24 cellular contexts compared by ENCODE assay signal in genomic region chr16:74734361-74735161, GRCh38. TPM values are rescaled to one million over a fixed set of nuclear protein-coding genes. Genes with fewer than 3 reads are reported as not detected.
A peak's percentile ranks its signal among the peaks of the same experiment; 100 is the strongest.
DNase-seq lines count a peak whose midpoint lies in the region; ATAC-seq and TF ChIP-seq lines count a peak whose summit lies in the region.
"Had no signal": no experiment of that assay in that cellular context is flagged by ENCODE, and none has a peak within 500 bp of the region (broad histone marks: within the 10 kb centered on the region; RNA-seq: fewer than 3 reads in every experiment).

No MANE protein-coding gene starts in this region.

- peak overlapping the region; percentile 3 for H2BK120ac ChIP-seq in trophoblast cell (ENCODE audit: insufficient read depth, low read length, poor library complexity)

- ATAC-seq in activated CD4-positive, CD25-positive, alpha-beta regulatory T cell treated with anti-CD3 and anti-CD28 coated beads, Interleukin-2, amount 50 U/mL, for 24 hours, result no peak
- no peak for ATAC-seq in GM21423 (IDR thresholded peaks at IDR 0.05; ENCODE audit: unreplicated experiment)
- ATAC-seq: lower lobe of right lung had no signal

- DNase-seq in ELR (ENCODE audit: low read depth) (peak; percentile 42), SJSA1 (ENCODE audit: low read depth in 1 of 2, low spot score in 2 of 2) (peak; percentile 81 to 83), trophoblast cell (no peak), GM13976 (ENCODE audit: low spot score) (no peak)
- DNase-seq in stimulated activated CD4-positive, alpha-beta T cell treated with anti-CD3 and anti-CD28 coated beads, Interleukin-15, amount 100 ng/mL, for 24 hours, result no peak
- DNase-seq: activated CD4-positive, alpha-beta T cell treated with anti-CD3 and anti-CD28 coated beads, Interleukin-2, amount 50 U/mL, for 4 hours; activated gamma-delta T cell treated with Interleukin-2 at 50 U/mL for 16 hours; activated T-cell treated with anti-CD3 and anti-CD28 coated beads for 4 hours; effector memory CD4-positive, alpha-beta T cell; Kasumi-1; lower lobe of right lung; NCI-H1092 treated with DMSO at 0.1 percent for 48 hours; NCI-H526 treated with DMSO at 0.1 percent for 48 hours; OCI-M1; SIG-M5; stimulated activated CD4-positive, alpha-beta T cell treated with anti-CD3 and anti-CD28 coated beads, Interleukin-2, amount 100 ng/mL, for 48 hours had no signal

- H3K23ac ChIP-seq in trophoblast cell (ENCODE audit: low read length), result no peak overlapping the region

- in situ Hi-C loops in GM13976 (cut with MboI; ENCODE audit: low sequenced_read_pairs, unreplicated experiment), result no loop called here

- H3K27me3 ChIP-seq in SJSA1 (replicated peaks), result no peaks in the 10 kb centered on the region
- H3K27me3 ChIP-seq in iPS-20b (ENCODE audit: insufficient read depth, low read length), result no peaks in the 10 kb centered on the region
- no peaks in the 10 kb centered on the region for H3K27me3 ChIP-seq in trophoblast cell (ENCODE audit: insufficient read depth, low read length)
- H3K27me3 ChIP-seq: vagina had no signal

- H2AK5ac ChIP-seq in trophoblast cell (ENCODE audit: low read length), result no peak overlapping the region

- no peak for TF ChIP-seq CTCF in GM13976 (IDR thresholded peaks at IDR 0.05; ENCODE audit: borderline replicate concordance, control extremely low read depth, extremely low read depth, insufficient read depth, missing control alignments)

- H3K14ac ChIP-seq in trophoblast cell (ENCODE audit: low read length), result peak overlapping the region; percentile 16

- no peak overlapping the region for H3K4ac ChIP-seq in trophoblast cell (ENCODE audit: low read depth, low read length)

- H2BK12ac ChIP-seq in trophoblast cell (ENCODE audit: low read length), result peak overlapping the region; percentile 25

- peak overlapping the region; percentile 48 for H3K9ac ChIP-seq in iPS-20b (ENCODE audit: low read depth, low read length)
- no peak overlapping the region for H3K9ac ChIP-seq in trophoblast cell (ENCODE audit: low read length)
- H3K9ac ChIP-seq: parathyroid adenoma had no signal

- peak overlapping the region; percentile 1 for H4K8ac ChIP-seq in trophoblast cell (ENCODE audit: low read depth, low read length)

- H3K36me3 ChIP-seq in SJSA1, result no peaks in the 10 kb centered on the region
- no peaks in the 10 kb centered on the region for H3K36me3 ChIP-seq in iPS-20b (ENCODE audit: insufficient read depth, low read depth, low read length)
- no peaks in the 10 kb centered on the region for H3K36me3 ChIP-seq in trophoblast cell (ENCODE audit: control insufficient read depth in 1 of 2, insufficient read depth in 2 of 2, low read length in 2 of 2)
- H3K36me3 ChIP-seq: lower lobe of right lung, vagina had no signal

- H2BK5ac ChIP-seq in trophoblast cell (ENCODE audit: low read depth, low read length, poor library complexity), result no peak overlapping the region

- H3K27ac ChIP-seq in SJSA1 (peak overlapping the region; percentile 80), iPS-20b (ENCODE audit: low read length) (peak overlapping the region; percentile 58), trophoblast cell (ENCODE audit: low read depth, low read length) (peak overlapping the region; percentile 7)
- H3K27ac ChIP-seq: lower lobe of right lung, parathyroid adenoma, vagina, VCaP had no signal

- peaks cover 4% of the 10 kb centered on the region for H3K79me1 ChIP-seq in trophoblast cell (ENCODE audit: low read length)

- WGBS in trophoblast cell (ENCODE audit: extremely low coverage, insufficient coverage, insufficient read length), result no CpG with 5 or more reads among the region's 21 CpGs

- H2AFZ ChIP-seq in trophoblast cell (ENCODE audit: insufficient read depth, low read length, poor library complexity), result no peak overlapping the region
- H2AFZ ChIP-seq: parathyroid adenoma had no signal

- H3K79me2 ChIP-seq in trophoblast cell (ENCODE audit: control insufficient read depth, insufficient read depth, low read length, poor library complexity), result no peaks in the 10 kb centered on the region
- H3K79me2 ChIP-seq: parathyroid adenoma had no signal

- H3K18ac ChIP-seq in trophoblast cell (ENCODE audit: low read length), result peak overlapping the region; percentile 55

- no peak overlapping the region for H4K12ac ChIP-seq in trophoblast cell (ENCODE audit: low read depth, low read length)

- peak overlapping the region; percentile 63 for H4K91ac ChIP-seq in trophoblast cell (ENCODE audit: low read depth, low read length)

- no peak overlapping the region for H3K4me3 ChIP-seq in SJSA1
- H3K4me3 ChIP-seq in iPS-20b (ENCODE audit: low read length), result peak overlapping the region; percentile 9; the same call in 1 of the 2 replicates
- H3K4me3 ChIP-seq in trophoblast cell (ENCODE audit: low read depth, low read length), result no peak overlapping the region
- H3K4me3 ChIP-seq: lower lobe of right lung, vagina had no signal

- H3K9me3 ChIP-seq in SJSA1 (replicated peaks) (no peaks in the 10 kb centered on the region), iPS-20b (ENCODE audit: insufficient read depth, low read depth, low read length) (no peaks in the 10 kb centered on the region), trophoblast cell (ENCODE audit: insufficient read depth, low read depth, low read length) (no peaks in the 10 kb centered on the region)
- H3K9me3 ChIP-seq: lower lobe of right lung, vagina had no signal

- H3K4me2 ChIP-seq in trophoblast cell (ENCODE audit: low read length), result peak overlapping the region; percentile 46

- H3K4me1 ChIP-seq in SJSA1 (replicated peaks) (peaks cover 35% of the 10 kb centered on the region), iPS-20b (ENCODE audit: insufficient read depth, low read length) (peaks cover 19% of the 10 kb centered on the region), trophoblast cell (ENCODE audit: control insufficient read depth in 1 of 2, insufficient read depth in 2 of 2, low read length in 2 of 2) (peaks cover 29 to 30% of the 10 kb centered on the region in 2 experiments)
- H3K4me1 ChIP-seq: lower lobe of right lung, parathyroid adenoma had no signal

RNA-seq across cellular contexts. Expression of gene MLKL, which starts 33.9 kb away (rescaled TPM):
- 4.2 and 6.8 TPM in 2 replicates for total RNA-seq in SJSA1 (2014; rRNA removed; shearing (Covaris generic))
- 0.05 and 0.06 TPM in 2 replicates for polyA plus RNA-seq in trophoblast cell (2013)

RNA-seq across cellular contexts. Expression of gene FA2H, which starts 40.1 kb away (rescaled TPM):
- total RNA-seq in SJSA1 (2014; rRNA removed; shearing (Covaris generic)), result not detected in 2 replicates
- polyA plus RNA-seq in trophoblast cell (2013), result 4.4 and 4.7 TPM in 2 replicates
- total RNA-seq: skeletal muscle tissue, vagina had no signal
- polyA plus RNA-seq: AG04450 had no signal

Comparison
In these comparisons a context has a peak if more than half of its experiments do, and no peak if none do; other contexts are left out.
1. DNase-seq: peak in ELR (single experiment) and SJSA1 (2 of 2); none in trophoblast cell (0 of 2), stimulated activated CD4-positive, alpha-beta T cell treated with anti-CD3 and anti-CD28 coated beads, Interleukin-15, amount 100 ng/mL, for 24 hours (single experiment) and GM13976 (single experiment).
2. H3K27ac ChIP-seq: peak in every context shown above with its lines; median percentile 80 in SJSA1; 58 in iPS-20b; 7 in trophoblast cell.